1 cellular context compared by ENCODE assay signal in the genomic region with DNA sequence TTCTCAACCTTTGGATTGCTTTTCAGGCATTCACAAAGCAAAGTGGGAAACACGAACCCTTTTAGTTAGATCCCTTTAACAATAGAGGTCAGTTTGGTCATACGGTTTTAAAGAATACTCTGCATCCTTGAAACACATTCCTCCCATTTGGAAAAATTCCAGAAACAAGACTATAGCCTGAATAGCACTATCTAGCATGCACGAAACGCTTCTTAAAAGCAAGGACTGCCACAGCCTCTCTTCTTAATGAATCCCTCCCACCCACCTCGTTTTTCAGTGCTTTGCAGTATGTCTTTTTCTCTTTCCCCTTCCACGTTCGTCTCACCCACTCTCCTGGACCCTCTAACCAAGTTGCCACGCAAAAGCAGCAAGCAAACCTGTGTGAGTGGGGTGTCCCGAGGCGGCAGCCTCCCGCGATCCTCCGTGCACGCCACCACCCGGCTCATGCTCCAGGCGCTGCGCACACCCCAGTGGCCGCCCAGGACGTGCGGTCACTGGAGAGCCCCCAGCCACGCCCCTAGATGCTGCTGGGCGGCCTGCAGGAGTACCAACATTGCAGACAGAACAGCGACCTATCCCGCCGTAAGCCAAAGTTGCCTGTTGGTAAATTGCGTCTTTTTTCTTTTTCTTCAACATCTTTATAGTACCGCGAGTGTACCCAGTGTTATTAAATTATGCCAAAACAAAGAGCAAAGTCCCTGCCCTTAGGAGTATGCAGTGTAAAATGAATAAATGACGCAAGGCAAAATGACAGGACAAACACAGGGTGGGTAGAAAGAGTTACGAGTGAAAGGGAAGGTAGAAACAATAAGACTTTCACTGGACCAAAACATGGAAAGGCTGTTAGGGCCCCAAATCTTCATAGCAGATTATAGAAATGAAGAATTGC.
TF ChIP-seq lines count a peak whose summit lies in the region.

A gene with protein sequence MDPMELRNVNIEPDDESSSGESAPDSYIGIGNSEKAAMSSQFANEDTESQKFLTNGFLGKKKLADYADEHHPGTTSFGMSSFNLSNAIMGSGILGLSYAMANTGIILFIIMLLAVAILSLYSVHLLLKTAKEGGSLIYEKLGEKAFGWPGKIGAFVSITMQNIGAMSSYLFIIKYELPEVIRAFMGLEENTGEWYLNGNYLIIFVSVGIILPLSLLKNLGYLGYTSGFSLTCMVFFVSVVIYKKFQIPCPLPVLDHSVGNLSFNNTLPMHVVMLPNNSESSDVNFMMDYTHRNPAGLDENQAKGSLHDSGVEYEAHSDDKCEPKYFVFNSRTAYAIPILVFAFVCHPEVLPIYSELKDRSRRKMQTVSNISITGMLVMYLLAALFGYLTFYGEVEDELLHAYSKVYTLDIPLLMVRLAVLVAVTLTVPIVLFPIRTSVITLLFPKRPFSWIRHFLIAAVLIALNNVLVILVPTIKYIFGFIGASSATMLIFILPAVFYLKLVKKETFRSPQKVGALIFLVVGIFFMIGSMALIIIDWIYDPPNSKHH (minus strand): TSS at position 472 of the 889 bp plus-strand sequence. CDS start 32,926 bp downstream, outside the sequence.

TF ChIP-seq in IMR-90, 13 proteins besides CTCF, POLR2A, EP300 and RAD21:
- TF ChIP-seq MXI1 (IDR thresholded peaks at IDR 0.05; ENCODE audit: borderline replicate concordance, low read depth, low read length) (0 out of 2 replicates have a peak, but pooled peaks have one; percentile 34), SMC3 (IDR thresholded peaks at IDR 0.05; ENCODE audit: low read depth, low read length) (peak; percentile 15; the same call in 1 of the 2 replicates), RFX5 (IDR thresholded peaks at IDR 0.05; ENCODE audit: low read depth, low read length) (no peak)
